Comparison of ENCODE assay signal across 9 cellular contexts in genomic region chr3:180804871-180805430, GRCh38.
DNase-seq lines count a peak whose midpoint lies in the region; FAIRE-seq and TF ChIP-seq lines count a peak whose summit lies in the region.
"Had no signal": no experiment of that assay in that cellular context is flagged by ENCODE, and none has a peak within 500 bp of the region (broad histone marks: within the 10 kb centered on the region; RNA-seq: fewer than 3 reads in every experiment).

No MANE protein-coding gene starts in this region.

- TF ChIP-seq CTCF in Loucy (conservative IDR thresholded peaks at IDR 0.05; ENCODE audit: low read length), result peak; percentile 35
- TF ChIP-seq CTCF in mammary epithelial cell (conservative IDR thresholded peaks at IDR 0.05 in 1 of 2, IDR thresholded peaks at IDR 0.05 in 1 of 2; ENCODE audit: extremely low read depth in 1 of 2, insufficient read depth in 1 of 2, low read depth in 1 of 2, low read length in 2 of 2), result peak; percentile 53 to 61
- TF ChIP-seq CTCF in kidney (IDR thresholded peaks at IDR 0.05; ENCODE audit: borderline replicate concordance, extremely low read depth, insufficient read depth), result peak; percentile 21
- TF ChIP-seq CTCF in transverse colon (IDR thresholded peaks at IDR 0.05), result peak in 1 of 5 experiments; percentile 6

- no peaks in the 10 kb centered on the region for H3K9me2 ChIP-seq in Loucy (replicated peaks; ENCODE audit: low read depth, low read length)

- no peaks in the 10 kb centered on the region for H3K9me3 ChIP-seq in Loucy (ENCODE audit: insufficient read depth, low read depth, low read length)
- H3K9me3 ChIP-seq in mammary epithelial cell (replicated peaks; ENCODE audit: insufficient read depth, low read length), result no peaks in the 10 kb centered on the region
- H3K9me3 ChIP-seq in kidney (ENCODE audit: control insufficient read depth in 1 of 2, low read length in 2 of 2), result no peaks in the 10 kb centered on the region
- H3K9me3 ChIP-seq in transverse colon, result no peaks in the 10 kb centered on the region
- H3K9me3 ChIP-seq: Caco-2 had no signal

- intact Hi-C loops in mammary epithelial cell (cut with micrococcal nuclease) (loop anchor here (1.0 to 10.0 kb wide), 4 partner anchors 50 to 520 kb away; no protein-coding TSS in a partner anchor), kidney (cut with DNase I) (no loop called here), transverse colon (cut with DNase I; ENCODE audit: low total_unique reads) (no loop called here)

- no TSS peak for BruUV-seq in mammary epithelial cell (replicated peaks; lab: Mats Ljungman, UMichigan)

- 5% methylated on average over 6 of the region's 6 CpGs for WGBS in mammary epithelial cell (ENCODE audit: low coverage, missing lambda C conversion rate)
- WGBS in transverse colon (ENCODE audit: low coverage in 1 of 2), 2 donors, result 39 to 49% methylated on average over 6 of the region's 6 CpGs

- H3K4me2 ChIP-seq in Loucy (ENCODE audit: low read depth, low read length, poor library complexity, severe bottlenecking), result no peak overlapping the region
- no peak overlapping the region for H3K4me2 ChIP-seq in mammary epithelial cell (ENCODE audit: insufficient read depth, low read depth, low read length)

- H3K27me3 ChIP-seq in ACC112 (ENCODE audit: insufficient read depth, low read length) (peaks cover 15% of the 10 kb centered on the region; the same call in 1 of the 2 replicates), Loucy (ENCODE audit: insufficient read depth, low read length, poor library complexity, severe bottlenecking) (no peaks in the 10 kb centered on the region), mammary epithelial cell (ENCODE audit: insufficient read depth, low read length) (no peaks in the 10 kb centered on the region), transverse colon (no peaks in the 10 kb centered on the region)

- H3F3A ChIP-seq in Loucy (ENCODE audit: low read depth), result no peaks in the 10 kb centered on the region

- H3K27ac ChIP-seq in ACC112 (ENCODE audit: low read depth, low read length) (no peak overlapping the region), mammary epithelial cell (ENCODE audit: insufficient read depth, low read depth, low read length) (no peak overlapping the region), kidney (ENCODE audit: low read depth in 2 of 2, low read length in 2 of 2) (no peak overlapping the region), transverse colon (no peak overlapping the region)

- H3K4me3 ChIP-seq in ACC112 (ENCODE audit: low read depth, low read length) (no peak overlapping the region), Loucy (ENCODE audit: low read length, poor library complexity, severe bottlenecking) (no peak overlapping the region), mammary epithelial cell (replicated peaks in 1 of 3; ENCODE audit: insufficient read depth in 1 of 3, low read depth in 2 of 3, low read length in 3 of 3) (no peak overlapping the region), kidney (ENCODE audit: low read length in 2 of 2) (no peak overlapping the region), transverse colon (no peak overlapping the region)

- TF ChIP-seq POLR2A in transverse colon (IDR thresholded peaks at IDR 0.05), result no peak
- TF ChIP-seq POLR2A in GM12891 (IDR thresholded peaks at IDR 0.05; ENCODE audit: low read depth, low read length), result no peak

- DNase-seq in mammary epithelial cell, result peak; percentile 41
- no peak for DNase-seq in kidney
- no peak for DNase-seq in NCI-H2029 treated with DMSO at 0.1 percent for 48 hours (lab: John Stamatoyannopoulos, UW)
- no peak for DNase-seq in transverse colon
- DNase-seq in activated CD8-positive, alpha-beta memory T cell treated with anti-CD3 and anti-CD28 coated beads, Interleukin-2, amount 50 U/mL, for 48 hours, result no peak
- no peak for DNase-seq in GM12891 (ENCODE audit: insufficient read length, low spot score)

- H4K20me1 ChIP-seq in Loucy (ENCODE audit: insufficient read depth, low read length, poor library complexity, severe bottlenecking) (no peaks in the 10 kb centered on the region), mammary epithelial cell (ENCODE audit: insufficient read depth, low read length) (no peaks in the 10 kb centered on the region)

- H3K4me1 ChIP-seq in ACC112 (ENCODE audit: control insufficient read depth, insufficient read depth, low read length, unreplicated experiment) (no peaks in the 10 kb centered on the region), Loucy (ENCODE audit: insufficient read depth, low read length, poor library complexity, severe bottlenecking) (peaks cover 24% of the 10 kb centered on the region), mammary epithelial cell (ENCODE audit: insufficient read depth, low read length) (no peaks in the 10 kb centered on the region), kidney (ENCODE audit: control insufficient read depth in 1 of 2, insufficient read depth in 1 of 2, low read depth in 1 of 2, low read length in 2 of 2) (no peaks in the 10 kb centered on the region), transverse colon (no peaks in the 10 kb centered on the region)
- H3K4me1 ChIP-seq: Caco-2 had no signal

- H2AFZ ChIP-seq in ACC112 (ENCODE audit: low read length, unreplicated experiment), result peak overlapping the region; percentile 67
- no peak overlapping the region for H2AFZ ChIP-seq in Loucy (ENCODE audit: low read length)
- H2AFZ ChIP-seq in mammary epithelial cell (ENCODE audit: low read depth, low read length), result peak overlapping the region; percentile 59

- H3K79me2 ChIP-seq in ACC112 (ENCODE audit: control insufficient read depth, insufficient read depth, low read length, unreplicated experiment), result no peaks in the 10 kb centered on the region
- no peaks in the 10 kb centered on the region for H3K79me2 ChIP-seq in Loucy (ENCODE audit: insufficient read depth, low read length)
- no peaks in the 10 kb centered on the region for H3K79me2 ChIP-seq in mammary epithelial cell (ENCODE audit: insufficient read depth, low read length)

- FAIRE-seq in kidney (lab: Jason Lieb, UNC), result no peak
- no peak for FAIRE-seq in GM12891 (lab: Jason Lieb, UNC)

- no peak for TF ChIP-seq EP300 in transverse colon (IDR thresholded peaks at IDR 0.05; ENCODE audit: low read depth)

- H3K36me3 ChIP-seq in ACC112 (ENCODE audit: insufficient read depth, low read length), result no peaks in the 10 kb centered on the region
- no peaks in the 10 kb centered on the region for H3K36me3 ChIP-seq in Loucy (ENCODE audit: insufficient read depth, low read length)
- no peaks in the 10 kb centered on the region for H3K36me3 ChIP-seq in mammary epithelial cell (ENCODE audit: insufficient read depth, low read length)
- no peaks in the 10 kb centered on the region for H3K36me3 ChIP-seq in kidney (ENCODE audit: control insufficient read depth in 1 of 2, insufficient read depth in 2 of 2, low read length in 2 of 2)
- no peaks in the 10 kb centered on the region for H3K36me3 ChIP-seq in transverse colon

- H3K9ac ChIP-seq in Loucy (ENCODE audit: low read depth, low read length, poor library complexity, severe bottlenecking) (no peak overlapping the region), mammary epithelial cell (ENCODE audit: insufficient read depth, low read length) (no peak overlapping the region), kidney (ENCODE audit: low read length in 2 of 2) (peak overlapping the region in 1 of 2 donors; percentile 19)

- in situ Hi-C loops in mammary epithelial cell (cut with MboI; ENCODE audit: low sequenced_read_pairs in 2 of 2) (no loop called here), transverse colon (cut with MboI; ENCODE audit: low pct_ligation_motif_present in 1 of 4, low pct_unique_long_range_greater_than_20kb in 1 of 4, low sequenced_read_pairs in 3 of 4) (no loop called here)

- dilution Hi-C loops in mammary epithelial cell (cut with HindIII; ENCODE audit: low sequenced_read_pairs), result no loop called here

- CTCF ChIA-PET in mammary epithelial cell (lab: Charles Lee; ENCODE audit: low non-redundant PET), result interaction anchor here (0.7 kb wide), 2 partner anchors 144 to 769 kb away, joined by 3 read pairs; no protein-coding TSS in a partner anchor

TF ChIP-seq in GM12891, 5 proteins besides CTCF, POLR2A, EP300 and RAD21:
- TF ChIP-seq PAX5 (IDR thresholded peaks at IDR 0.05; ENCODE audit: insufficient read depth, low read length, severe bottlenecking) (no peak), POLR2AphosphoS5 (IDR thresholded peaks at IDR 0.05; ENCODE audit: low read depth, low read length) (no peak), TAF1 (IDR thresholded peaks at IDR 0.05; ENCODE audit: low read depth, low read length) (no peak), SPI1 (IDR thresholded peaks at IDR 0.05; ENCODE audit: low read depth, low read length) (no peak), POU2F2 (IDR thresholded peaks at IDR 0.05; ENCODE audit: low read depth, low read length) (no peak)
TF ChIP-seq in GM12891: peak in this region for 0.
